Comparison of ENCODE assay signal across 4 cellular contexts in genomic region chr20:36675545-36675944, GRCh38. TPM values are rescaled to one million over a fixed set of nuclear protein-coding genes. Genes with fewer than 3 reads are reported as not detected.
"Had no signal": no experiment of that assay in that cellular context is flagged by ENCODE, and none has a peak within 500 bp of the region (broad histone marks: within the 10 kb centered on the region; RNA-seq: fewer than 3 reads in every experiment).

No MANE protein-coding gene starts in this region.

RNA-seq across cellular contexts. Expression of gene SLA2, which starts 29.5 kb away (rescaled TPM):
- total RNA-seq: myocyte, occipital lobe, pulmonary artery endothelial cell, smooth muscle cell had no signal
- polyA plus RNA-seq: smooth muscle cell had no signal
